8 cellular contexts compared by ENCODE assay signal in genomic region chr16:66935319-66936011, GRCh38. TPM values are rescaled to one million over a fixed set of nuclear protein-coding genes. Genes with fewer than 3 reads are reported as not detected.
DNase-seq lines count a peak whose midpoint lies in the region; TF ChIP-seq lines count a peak whose summit lies in the region.

Gene CES2, plus strand, starts transcription at chr16:66935516. Its CDS starts 120 bp downstream, at chr16:66935636.

- H3K27me3 Mint-ChIP-seq in nephron progenitor cell (ENCODE audit: low read depth, poor library complexity) = peaks cover 3% of the 10 kb centered on the region

- peak within 1 kb of the TSS; percentile 98 for H3K4me3 Mint-ChIP-seq in nephron progenitor cell

- DNase-seq in T-helper 1 cell = no peak
- DNase-seq in fibroblast of the aortic adventitia (ENCODE audit: low read depth) = peak; percentile 55
- peak; percentile 51 for DNase-seq in nephron progenitor cell
- no peak for DNase-seq in stimulated activated CD4-positive, alpha-beta T cell treated with anti-CD3 and anti-CD28 coated beads, Interleukin-1b, Interleukin-23, amount 100 ng/mL, for 48 hours
- no peak for DNase-seq in SKM-1 treated with dmso at 0.1 percent for 144 hours (lab: John Stamatoyannopoulos, UW; ENCODE audit: unreplicated experiment)
- no peak for DNase-seq in stimulated activated CD8-positive, alpha-beta memory T cell treated with anti-CD3 and anti-CD28 coated beads, Interleukin-4, amount 100 ng/mL, for 48 hours

- intact Hi-C loops in T-helper 1 cell treated with Interleukin-12 subunit alpha and Interleukin-12 subunit beta and Interleukin-4 antibody, amounts not matched to agents 30 ng/mL and 1 ng/mL, for 36 hours (cut with micrococcal nuclease) = loop anchor here (2.0 kb wide), 1 partner anchor 55 kb away; the partner anchor contains the start of gene PDP2

- H3K27ac ChIP-seq in VCaP = peak within 1 kb of the TSS; percentile 78

- TF ChIP-seq CTCF in VCaP (conservative IDR thresholded peaks at IDR 0.05) (no peak), fibroblast of the aortic adventitia (IDR thresholded peaks at IDR 0.05; ENCODE audit: insufficient read depth, low read length) (no peak), nephron progenitor cell (IDR thresholded peaks at IDR 0.05) (no peak)

- H3K4me3 ChIP-seq in fibroblast of the aortic adventitia (ENCODE audit: low read depth, low read length) = peak within 1 kb of the TSS; percentile 99

- H3K27ac Mint-ChIP-seq in nephron progenitor cell = peak within 1 kb of the TSS; percentile 90

- H3K9me3 Mint-ChIP-seq in nephron progenitor cell = no peaks in the 10 kb centered on the region

- H3K36me3 Mint-ChIP-seq in nephron progenitor cell (ENCODE audit: low read depth) = peaks cover 18% of the 10 kb centered on the region

- H3K4me1 Mint-ChIP-seq in nephron progenitor cell = peaks cover 45% of the 10 kb centered on the region

RNA-seq across cellular contexts. Expression of gene CES2, which starts in this region (rescaled TPM):
- 41.1 and 46.0 TPM in 2 replicates for total RNA-seq in T-helper 1 cell treated with Interleukin-12 subunit alpha and Interleukin-12 subunit beta and Interleukin-4 antibody, amounts not matched to agents 30 ng/mL and 1 ng/mL, for 36 hours
- total RNA-seq in fibroblast of the aortic adventitia (ENCODE audit: low replicate concordance) = 28.3 and 37.6 TPM in 2 replicates

Comparison
In these comparisons a context has a peak if more than half of its experiments do, and no peak if none do; other contexts are left out.
1. DNase-seq: peak in fibroblast of the aortic adventitia (single experiment) and nephron progenitor cell (single experiment); none in T-helper 1 cell (0 of 5), stimulated activated CD4-positive, alpha-beta T cell treated with anti-CD3 and anti-CD28 coated beads, Interleukin-1b, Interleukin-23, amount 100 ng/mL, for 48 hours (single experiment), SKM-1 treated with dmso at 0.1 percent for 144 hours (single experiment) and stimulated activated CD8-positive, alpha-beta memory T cell treated with anti-CD3 and anti-CD28 coated beads, Interleukin-4, amount 100 ng/mL, for 48 hours (single experiment).